In the genomic region with DNA sequence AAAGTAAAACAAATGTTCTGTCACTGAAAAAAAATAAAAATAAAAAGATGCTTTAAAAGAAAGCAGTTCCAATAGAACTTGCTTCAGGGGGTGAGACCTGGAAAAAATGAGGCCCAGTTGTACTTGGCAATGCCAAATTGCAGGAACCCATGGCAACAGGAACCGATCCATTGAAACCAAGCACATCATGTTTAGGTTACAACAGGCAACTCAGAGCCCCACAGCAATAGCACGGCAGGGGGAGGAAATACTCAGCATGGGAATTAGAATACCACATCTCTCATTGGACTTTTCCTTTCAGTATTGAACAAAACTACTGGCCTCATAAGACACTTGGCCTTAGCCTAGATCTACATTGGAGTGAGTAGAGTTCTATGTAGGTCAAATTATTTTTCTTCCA, we compare ENCODE assay signal across 10 cellular contexts.
A peak's percentile ranks its signal among the peaks of the same experiment; 100 is the strongest.
DNase-seq lines count a peak whose midpoint lies in the region; ATAC-seq, FAIRE-seq and TF ChIP-seq lines count a peak whose summit lies in the region.
"Had no signal": no experiment of that assay in that cellular context is flagged by ENCODE, and none has a peak within 500 bp of the region (broad histone marks: within the 10 kb centered on the region; RNA-seq: fewer than 3 reads in every experiment).

No MANE protein-coding gene starts in this region.

- no peak for FAIRE-seq in endothelial cell of umbilical vein (lab: Jason Lieb, UNC)

- no TSS peak for BruUV-seq in endothelial cell of umbilical vein (replicated peaks; lab: Mats Ljungman, UMichigan)

- no peaks in the 10 kb centered on the region for H3K9me3 Mint-ChIP-seq in endodermal cell

- H3K9ac ChIP-seq in endothelial cell of umbilical vein (replicated peaks; ENCODE audit: extremely low read depth, insufficient read depth, low read length) (no peak overlapping the region), skeletal muscle satellite cell (ENCODE audit: low read depth, low read length) (no peak overlapping the region), endodermal cell (ENCODE audit: extremely low read depth, low read length, poor library complexity, severe bottlenecking) (no peak overlapping the region)

- peaks cover 19% of the 10 kb centered on the region for H3K4me1 Mint-ChIP-seq in endodermal cell
- H3K4me1 Mint-ChIP-seq: T-helper 17 cell had no signal

- dilution Hi-C loops in endothelial cell of umbilical vein (cut with MboI; ENCODE audit: extremely low pct_ligation_motif_present, low sequenced_read_pairs) = no loop called here

- no peak overlapping the region for H3K4me3 Mint-ChIP-seq in endodermal cell
- H3K4me3 Mint-ChIP-seq: T-helper 17 cell had no signal

- no peak overlapping the region for H3K27ac Mint-ChIP-seq in endodermal cell
- H3K27ac Mint-ChIP-seq: T-helper 17 cell had no signal

- TF ChIP-seq POLR2A in endothelial cell of umbilical vein (IDR thresholded peaks at IDR 0.05; ENCODE audit: low read depth, low read length) (no peak), adrenal gland (IDR thresholded peaks at IDR 0.05) (no peak)

- no peaks in the 10 kb centered on the region for H3K27me3 Mint-ChIP-seq in endodermal cell (ENCODE audit: insufficient read depth)

- CTCF ChIA-PET in endothelial cell of umbilical vein (lab: Charles Lee) = no interaction called here

- peak overlapping the region; percentile 72 for H3K4me2 ChIP-seq in endothelial cell of umbilical vein (ENCODE audit: insufficient read depth, low read length)
- H3K4me2 ChIP-seq in skeletal muscle satellite cell (ENCODE audit: low read length) = peak overlapping the region; percentile 2

- H3K4me3 ChIP-seq in endothelial cell of umbilical vein (replicated peaks in 1 of 3; ENCODE audit: insufficient read depth in 1 of 3, low read depth in 1 of 3, low read length in 3 of 3) = no peak overlapping the region
- H3K4me3 ChIP-seq in skeletal muscle satellite cell (ENCODE audit: low read length) = no peak overlapping the region
- H3K4me3 ChIP-seq in adrenal gland = no peak overlapping the region
- H3K4me3 ChIP-seq in endodermal cell (ENCODE audit: low read length) = no peak overlapping the region

- H3K36me3 ChIP-seq in endothelial cell of umbilical vein (ENCODE audit: control insufficient read depth in 2 of 2, extremely low read depth in 1 of 2, insufficient read depth in 2 of 2, low read length in 2 of 2) = no peaks in the 10 kb centered on the region
- H3K36me3 ChIP-seq in skeletal muscle satellite cell (ENCODE audit: insufficient read depth, low read length) = no peaks in the 10 kb centered on the region
- H3K36me3 ChIP-seq in adrenal gland (replicated peaks in 1 of 2) = no peaks in the 10 kb centered on the region
- no peaks in the 10 kb centered on the region for H3K36me3 ChIP-seq in endodermal cell (ENCODE audit: control insufficient read depth, insufficient read depth, low read length)

- DNase-seq in NCI-H69 (lab: John Stamatoyannopoulos, UW) = peak; percentile 58
- peak; percentile 59 for DNase-seq in endothelial cell of umbilical vein (ENCODE audit: low read depth, low spot score)
- no peak for DNase-seq in adrenal gland
- no peak for DNase-seq in endodermal cell
- DNase-seq in stimulated activated CD4-positive, alpha-beta T cell treated with anti-CD3 and anti-CD28 coated beads, Interleukin-4, amount 100 ng/mL, for 24 hours = no peak
- DNase-seq: amniotic stem cell, DMS153, T-helper 17 cell had no signal

- 62 to 76% (median 71%) methylated on average over 2 of the region's 2 CpGs for WGBS in adrenal gland, 4 donors
- WGBS in endodermal cell (ENCODE audit: insufficient coverage in 1 of 2, insufficient read length in 1 of 2), 2 experiments = 43 to 84% methylated on average over 1 to 2 of the region's 2 CpGs

- no peaks in the 10 kb centered on the region for H3K79me2 ChIP-seq in endothelial cell of umbilical vein (ENCODE audit: control insufficient read depth, insufficient read depth, low read length)

- H3K27ac ChIP-seq in endothelial cell of umbilical vein (ENCODE audit: insufficient read depth, low read depth, low read length) (peak overlapping the region; percentile 22), adrenal gland (no peak overlapping the region), endodermal cell (ENCODE audit: low read depth, low read length) (no peak overlapping the region)

- H3K9me1 ChIP-seq in endothelial cell of umbilical vein (replicated peaks; ENCODE audit: control insufficient read depth, extremely low read depth, insufficient read depth, low read length) = no peaks in the 10 kb centered on the region

- no peaks in the 10 kb centered on the region for H3K9me3 ChIP-seq in endothelial cell of umbilical vein (replicated peaks; ENCODE audit: control insufficient read depth, insufficient read depth, low read length)
- no peaks in the 10 kb centered on the region for H3K9me3 ChIP-seq in skeletal muscle satellite cell (replicated peaks; ENCODE audit: low read length)
- no peaks in the 10 kb centered on the region for H3K9me3 ChIP-seq in adrenal gland (replicated peaks in 1 of 3)
- no peaks in the 10 kb centered on the region for H3K9me3 ChIP-seq in endodermal cell (ENCODE audit: control insufficient read depth, low read length)

- POLR2A ChIA-PET in endothelial cell of umbilical vein (lab: Charles Lee) = no interaction called here

- H3K4me1 ChIP-seq in endothelial cell of umbilical vein (ENCODE audit: control insufficient read depth, extremely low read depth, insufficient read depth, low read length) = peaks cover 32% of the 10 kb centered on the region
- peaks cover 22% of the 10 kb centered on the region for H3K4me1 ChIP-seq in skeletal muscle satellite cell (ENCODE audit: control insufficient read depth, insufficient read depth, low read length)
- no peaks in the 10 kb centered on the region for H3K4me1 ChIP-seq in adrenal gland (replicated peaks in 1 of 2)
- H3K4me1 ChIP-seq in endodermal cell (ENCODE audit: control insufficient read depth, insufficient read depth, low read length) = no peaks in the 10 kb centered on the region

- intact Hi-C loops in endothelial cell of umbilical vein (cut with micrococcal nuclease) (loop anchor here (1.0 to 5.0 kb wide), 4 partner anchors 75 to 1235 kb away; partner anchors contain the start of genes CARD16 and MSANTD4), adrenal gland (cut with DNase I) (no loop called here)

- no peak for TF ChIP-seq CTCF in endothelial cell of umbilical vein (IDR thresholded peaks at IDR 0.05; ENCODE audit: extremely low read depth in 1 of 2, insufficient read depth in 1 of 2, low read depth in 1 of 2, low read length in 2 of 2)
- no peak for TF ChIP-seq CTCF in adrenal gland (IDR thresholded peaks at IDR 0.05)
- TF ChIP-seq CTCF in endodermal cell (conservative IDR thresholded peaks at IDR 0.05) = no peak

- H4K20me1 ChIP-seq in endothelial cell of umbilical vein (replicated peaks; ENCODE audit: control insufficient read depth, extremely low read depth, insufficient read depth, low read length) = no peaks in the 10 kb centered on the region

- no peak overlapping the region for H2AFZ ChIP-seq in endothelial cell of umbilical vein (ENCODE audit: low read depth, low read length)

- ATAC-seq in GM21515 (IDR thresholded peaks at IDR 0.05; ENCODE audit: unreplicated experiment) = peak; percentile 15
- ATAC-seq: T-helper 17 cell had no signal

- H3K27me3 ChIP-seq in endothelial cell of umbilical vein (ENCODE audit: control insufficient read depth in 2 of 2, insufficient read depth in 2 of 2, low read length in 2 of 2) (peaks cover 0 to 5% of the 10 kb centered on the region in 2 experiments), skeletal muscle satellite cell (ENCODE audit: control insufficient read depth, insufficient read depth, low read length) (no peaks in the 10 kb centered on the region), adrenal gland (no peaks in the 10 kb centered on the region), endodermal cell (ENCODE audit: control insufficient read depth, insufficient read depth, low read length, poor library complexity, severe bottlenecking) (no peaks in the 10 kb centered on the region)

- H3K36me3 Mint-ChIP-seq in endodermal cell (ENCODE audit: low read depth) = no peaks in the 10 kb centered on the region

TF ChIP-seq in endothelial cell of umbilical vein, 7 proteins besides CTCF, POLR2A, EP300 and RAD21:
- TF ChIP-seq GATA2 (IDR thresholded peaks at IDR 0.05; ENCODE audit: insufficient read depth, insufficient read length, low read depth, low read length) = no peak
- TF ChIP-seq FOS (IDR thresholded peaks at IDR 0.05; ENCODE audit: borderline replicate concordance, insufficient read depth, low read length) = no peak
TF ChIP-seq in endothelial cell of umbilical vein: peak in this region for 0.

Comparison
In these comparisons a context has a peak if more than half of its experiments do, and no peak if none do; other contexts are left out.
1. DNase-seq: peak in NCI-H69 (single experiment) and endothelial cell of umbilical vein (single experiment); none in adrenal gland (0 of 7), endodermal cell (single experiment) and stimulated activated CD4-positive, alpha-beta T cell treated with anti-CD3 and anti-CD28 coated beads, Interleukin-4, amount 100 ng/mL, for 24 hours (single experiment).